Comparison of ENCODE assay signal across 21 cellular contexts in the genomic region with DNA sequence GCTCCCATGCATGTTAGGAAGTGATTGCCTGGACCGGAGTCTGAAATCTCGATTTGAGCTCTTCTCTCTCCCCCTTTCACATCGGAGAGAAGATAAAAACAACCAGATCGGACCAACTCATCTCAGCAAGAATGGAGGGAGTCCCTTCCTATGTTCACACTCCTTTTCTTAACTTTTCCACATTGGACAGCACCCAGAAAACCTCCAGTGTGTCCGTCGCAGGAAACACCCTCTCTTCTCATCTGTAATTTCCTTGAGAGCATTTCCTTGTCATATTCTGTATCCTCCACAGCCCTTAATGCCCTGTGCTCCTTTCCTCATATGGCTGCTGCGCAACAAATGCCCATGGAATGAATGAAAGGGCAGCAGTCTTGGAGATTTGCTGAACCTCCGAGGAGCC. TPM values are rescaled to one million over a fixed set of nuclear protein-coding genes. Genes with fewer than 3 reads are reported as not detected.
DNase-seq lines count a peak whose midpoint lies in the region; ATAC-seq and TF ChIP-seq lines count a peak whose summit lies in the region.
"Had no signal": no experiment of that assay in that cellular context is flagged by ENCODE, and none has a peak within 500 bp of the region (broad histone marks: within the 10 kb centered on the region; RNA-seq: fewer than 3 reads in every experiment).

No MANE protein-coding gene starts in this region.

- H3K9me3 ChIP-seq in muscle layer of duodenum (ENCODE audit: control insufficient read depth in 1 of 2, low read length in 2 of 2) (no peaks in the 10 kb centered on the region), testis (no peaks in the 10 kb centered on the region)
- H3K9me3 ChIP-seq: SK-N-SH had no signal

- peak overlapping the region; percentile 84; the same call in 1 of the 2 replicates for H3K4me2 ChIP-seq in GM23338
- H3K4me2 ChIP-seq: SK-N-SH had no signal

- H3K27ac ChIP-seq in GM23338 (ENCODE audit: low read depth) (no peak overlapping the region), muscle layer of duodenum (ENCODE audit: low read length) (no peak overlapping the region), testis (no peak overlapping the region)
- H3K27ac ChIP-seq: foreskin keratinocyte had no signal

- H3K27me3 Mint-ChIP-seq in GM23338 (ENCODE audit: insufficient read depth, low read depth, poor library complexity): peaks cover 57% of the 10 kb centered on the region

- H3K27me3 ChIP-seq in GM23338 (ENCODE audit: insufficient read depth): peaks cover 79% of the 10 kb centered on the region
- H3K27me3 ChIP-seq in muscle layer of duodenum (ENCODE audit: low read depth, low read length): peaks cover 22% of the 10 kb centered on the region
- H3K27me3 ChIP-seq in testis: no peaks in the 10 kb centered on the region

- H3K36me3 ChIP-seq in GM23338 (ENCODE audit: insufficient read depth) (0 out of 2 replicates have a peak, but pooled peaks cover 3% of the 10 kb centered on the region), muscle layer of duodenum (ENCODE audit: control insufficient read depth in 1 of 2, insufficient read depth in 2 of 2, low read length in 2 of 2) (no peaks in the 10 kb centered on the region), testis (ENCODE audit: low read depth, missing control alignments) (no peaks in the 10 kb centered on the region)

- H3K36me3 Mint-ChIP-seq in GM23338 (ENCODE audit: low read depth): no peaks in the 10 kb centered on the region
- H3K36me3 Mint-ChIP-seq: stimulated activated effector memory CD8-positive, alpha-beta T cell treated with anti-CD3 and anti-CD28 coated beads, Interleukin-12 subunit alpha, Interleukin-12 subunit beta, amount 100 ng/mL, for 72 hours had no signal

- no peaks in the 10 kb centered on the region for H3F3A ChIP-seq in GM23338 (replicated peaks; ENCODE audit: low read depth)

- H3K4me1 ChIP-seq in GM23338 (ENCODE audit: insufficient read depth) (no peaks in the 10 kb centered on the region), muscle layer of duodenum (ENCODE audit: control insufficient read depth in 1 of 2, insufficient read depth in 2 of 2, low read length in 2 of 2) (peaks cover under 1 to 17% of the 10 kb centered on the region in 2 donors), testis (peaks cover 5% of the 10 kb centered on the region)
- H3K4me1 ChIP-seq: foreskin keratinocyte had no signal

- in situ Hi-C loops in ACHN (cut with HindIII; ENCODE audit: low pct_ligation_motif_present, low pct_unique_long_range_greater_than_20kb, low sequenced_read_pairs): no loop called here

- H3K4me1 Mint-ChIP-seq in GM23338: peaks cover 14% of the 10 kb centered on the region

- peaks cover 14% of the 10 kb centered on the region; the same call in 2 of the 3 replicates for H3K9me3 Mint-ChIP-seq in GM23338
- H3K9me3 Mint-ChIP-seq: stimulated activated effector memory CD8-positive, alpha-beta T cell treated with anti-CD3 and anti-CD28 coated beads, Interleukin-12 subunit alpha, Interleukin-12 subunit beta, amount 100 ng/mL, for 72 hours had no signal

- H3K4me3 Mint-ChIP-seq in GM23338: peak overlapping the region; percentile 18; the same call in 1 of the 3 replicates

- H3K9me2 ChIP-seq in GM23338 (ENCODE audit: insufficient read depth): no peaks in the 10 kb centered on the region; the same call in 1 of the 2 replicates
- H3K9me2 ChIP-seq: SK-N-SH had no signal

- no peak for TF ChIP-seq POLR2A in testis (IDR thresholded peaks at IDR 0.05)

- no peak for TF ChIP-seq CTCF in GM23338 (conservative IDR thresholded peaks at IDR 0.05; ENCODE audit: low read depth in 2 of 2)
- TF ChIP-seq CTCF in testis (IDR thresholded peaks at IDR 0.05): no peak

- H3K79me2 ChIP-seq in GM23338 (replicated peaks; ENCODE audit: insufficient read depth): no peaks in the 10 kb centered on the region

- ATAC-seq in GM23338 (no peak), GM21786 (IDR thresholded peaks at IDR 0.05; ENCODE audit: unreplicated experiment) (no peak)
- ATAC-seq: foreskin keratinocyte; stimulated activated effector memory CD8-positive, alpha-beta T cell treated with anti-CD3 and anti-CD28 coated beads, Interleukin-12 subunit alpha, Interleukin-12 subunit beta, amount 100 ng/mL, for 72 hours had no signal

- 32 to 45% methylated on average over 8 of the region's 8 CpGs for WGBS in testis, 2 donors

- no peak overlapping the region for H3K27ac Mint-ChIP-seq in GM23338
- H3K27ac Mint-ChIP-seq: progenitor cell of endocrine pancreas; stimulated activated effector memory CD8-positive, alpha-beta T cell treated with anti-CD3 and anti-CD28 coated beads, Interleukin-12 subunit alpha, Interleukin-12 subunit beta, amount 100 ng/mL, for 72 hours had no signal

- H4K20me1 ChIP-seq in GM23338 (replicated peaks; ENCODE audit: insufficient read depth): no peaks in the 10 kb centered on the region

- intact Hi-C loops in testis (cut with DNase I; ENCODE audit: low total_unique reads): no loop called here

- no peak overlapping the region for H2AFZ ChIP-seq in GM23338

- no peak overlapping the region for H3K4me3 ChIP-seq in GM23338
- peak overlapping the region; percentile 50 to 63 for H3K4me3 ChIP-seq in muscle layer of duodenum (ENCODE audit: low read depth in 1 of 2, low read length in 2 of 2)
- peak overlapping the region; percentile 65 to 72 for H3K4me3 ChIP-seq in testis

- no peak for DNase-seq in GM23338 (ENCODE audit: low spot score)
- DNase-seq in dermis blood vessel endothelial cell: peak; percentile 38
- DNase-seq in testis: no peak
- DNase-seq in hypothalamus (lab: John Stamatoyannopoulos, UW): no peak
- no peak for DNase-seq in ACHN
- DNase-seq: activated CD8-positive, alpha-beta memory T cell treated with anti-CD3 and anti-CD28 coated beads, Interleukin-2, amount 50 U/mL, for 4 hours; activated naive CD4-positive, alpha-beta T cell; AML-193; aorta; foreskin keratinocyte; NCI-H1436; NCI-H2171 treated with DMSO at 0.1 percent for 48 hours; NCI-H774; T1000 had no signal

TF ChIP-seq in GM23338, 12 proteins besides CTCF, POLR2A, EP300 and RAD21 (continues in another document):
- TF ChIP-seq, protein P1, sequence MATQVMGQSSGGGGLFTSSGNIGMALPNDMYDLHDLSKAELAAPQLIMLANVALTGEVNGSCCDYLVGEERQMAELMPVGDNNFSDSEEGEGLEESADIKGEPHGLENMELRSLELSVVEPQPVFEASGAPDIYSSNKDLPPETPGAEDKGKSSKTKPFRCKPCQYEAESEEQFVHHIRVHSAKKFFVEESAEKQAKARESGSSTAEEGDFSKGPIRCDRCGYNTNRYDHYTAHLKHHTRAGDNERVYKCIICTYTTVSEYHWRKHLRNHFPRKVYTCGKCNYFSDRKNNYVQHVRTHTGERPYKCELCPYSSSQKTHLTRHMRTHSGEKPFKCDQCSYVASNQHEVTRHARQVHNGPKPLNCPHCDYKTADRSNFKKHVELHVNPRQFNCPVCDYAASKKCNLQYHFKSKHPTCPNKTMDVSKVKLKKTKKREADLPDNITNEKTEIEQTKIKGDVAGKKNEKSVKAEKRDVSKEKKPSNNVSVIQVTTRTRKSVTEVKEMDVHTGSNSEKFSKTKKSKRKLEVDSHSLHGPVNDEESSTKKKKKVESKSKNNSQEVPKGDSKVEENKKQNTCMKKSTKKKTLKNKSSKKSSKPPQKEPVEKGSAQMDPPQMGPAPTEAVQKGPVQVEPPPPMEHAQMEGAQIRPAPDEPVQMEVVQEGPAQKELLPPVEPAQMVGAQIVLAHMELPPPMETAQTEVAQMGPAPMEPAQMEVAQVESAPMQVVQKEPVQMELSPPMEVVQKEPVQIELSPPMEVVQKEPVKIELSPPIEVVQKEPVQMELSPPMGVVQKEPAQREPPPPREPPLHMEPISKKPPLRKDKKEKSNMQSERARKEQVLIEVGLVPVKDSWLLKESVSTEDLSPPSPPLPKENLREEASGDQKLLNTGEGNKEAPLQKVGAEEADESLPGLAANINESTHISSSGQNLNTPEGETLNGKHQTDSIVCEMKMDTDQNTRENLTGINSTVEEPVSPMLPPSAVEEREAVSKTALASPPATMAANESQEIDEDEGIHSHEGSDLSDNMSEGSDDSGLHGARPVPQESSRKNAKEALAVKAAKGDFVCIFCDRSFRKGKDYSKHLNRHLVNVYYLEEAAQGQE (IDR thresholded peaks at IDR 0.05; ENCODE audit: unreplicated experiment): no peak
- no peak for TF ChIP-seq JUNB (IDR thresholded peaks at IDR 0.05; ENCODE audit: unreplicated experiment)

RNA-seq across cellular contexts. Expression of a gene that starts 1.5 kb away (rescaled TPM):
- total RNA-seq in GM23338 (2014; rRNA removed; shearing (Covaris generic)): not detected in 2 replicates
- polyA plus RNA-seq in GM23338 (2016; fragmentation: Nextera tagmentation; extraction: Ambion mirVana): 0.19 and 0.29 TPM in 2 replicates
- total RNA-seq in dermis blood vessel endothelial cell: 5.3 and 6.0 TPM in 2 replicates
- total RNA-seq in testis: 10 to 100 TPM; 50.9 to 60.3 TPM
- 123 TPM for polyA plus RNA-seq in testis (ENCODE audit: insufficient read depth, low read depth, low replicate concordance)
- total RNA-seq: foreskin keratinocyte, M059J, progenitor cell of endocrine pancreas had no signal
- polyA plus RNA-seq: foreskin keratinocyte, neural cell, SK-N-SH had no signal

RNA-seq across cellular contexts. Expression of a gene that starts 1.7 kb away (rescaled TPM):
- 0.43 and 0.69 TPM in 2 replicates for total RNA-seq in GM23338 (2014; rRNA removed; shearing (Covaris generic))
- polyA plus RNA-seq in GM23338 (2016; fragmentation: Nextera tagmentation; extraction: Ambion mirVana) (0.16 and 0.23 TPM in 2 replicates), testis (ENCODE audit: insufficient read depth, low read depth, low replicate concordance) (50.9 TPM)
- total RNA-seq in dermis blood vessel endothelial cell (108 and 177 TPM in 2 replicates), testis (10 to 100 TPM; 53.7 to 57.9 TPM)
- total RNA-seq: foreskin keratinocyte, M059J, progenitor cell of endocrine pancreas had no signal
- polyA plus RNA-seq: foreskin keratinocyte, SK-N-SH had no signal

RNA-seq across cellular contexts. Expression of a gene that starts 57.9 kb away (rescaled TPM):
- total RNA-seq in GM23338 (2014; rRNA removed; shearing (Covaris generic)): 27.3 and 33.0 TPM in 2 replicates
- polyA plus RNA-seq in GM23338 (2016; fragmentation: Nextera tagmentation; extraction: Ambion mirVana) (15.5 and 18.4 TPM in 2 replicates), testis (ENCODE audit: insufficient read depth, low read depth, low replicate concordance) (128 TPM)
- total RNA-seq in dermis blood vessel endothelial cell (41.7 and 58.8 TPM in 2 replicates), testis (10 to 100 TPM; 63.5 to 65.2 TPM)

Comparison
In these comparisons a context has a peak if more than half of its experiments do, and no peak if none do; other contexts are left out.
1. RNA of a gene that starts 1.7 kb away (total RNA-seq): 108 to 177 TPM in dermis blood vessel endothelial cell and 53.7 to 57.9 TPM in testis; 0.43 to 0.69 TPM in GM23338; every median in the first group is over 10 times any median in the second.